Comparison of ENCODE assay signal across 31 cellular contexts in genomic region chr11:118383657-118384056, GRCh38. TPM values are rescaled to one million over a fixed set of nuclear protein-coding genes. Genes with fewer than 3 reads are reported as not detected.
"Had no signal": no experiment of that assay in that cellular context is flagged by ENCODE, and none has a peak within 500 bp of the region (broad histone marks: within the 10 kb centered on the region; RNA-seq: fewer than 3 reads in every experiment).

No MANE protein-coding gene starts in this region.

- H3K27me3 Mint-ChIP-seq: naive B cell; naive thymus-derived CD8-positive, alpha-beta T cell had no signal

- DNase-seq: dermis blood vessel endothelial cell; dorsolateral prefrontal cortex; effector CD4-positive, alpha-beta T cell; effector memory CD4-positive, alpha-beta T cell; erythroblast; esophagus squamous epithelium; foreskin fibroblast; foreskin melanocyte; gastrocnemius medialis; glutamatergic neuron; head of caudate nucleus; heart right ventricle; hippocampal formation; left cardiac atrium; left lung; left ventricle myocardium superior; lower lobe of right lung; mesenchymal stem cell; mucosa of descending colon; naive B cell; naive thymus-derived CD8-positive, alpha-beta T cell had no signal

- H3K27me3 ChIP-seq: dorsolateral prefrontal cortex, esophagus squamous epithelium, gastrocnemius medialis, heart right ventricle, left lung had no signal

- H3K4me3 Mint-ChIP-seq: mesothelial cell of epicardium; naive B cell; naive thymus-derived CD8-positive, alpha-beta T cell had no signal

- H3K9me3 Mint-ChIP-seq: mesothelial cell of epicardium; naive B cell; naive thymus-derived CD8-positive, alpha-beta T cell had no signal

- FAIRE-seq: islet of Langerhans, keratinocyte had no signal

- H3K27ac ChIP-seq: coronary artery, dorsolateral prefrontal cortex, epithelial cell of prostate, esophagus squamous epithelium, gastrocnemius medialis, heart right ventricle, left lung, lower lobe of right lung had no signal

- H3K4me1 Mint-ChIP-seq: mesothelial cell of epicardium; naive B cell; naive thymus-derived CD8-positive, alpha-beta T cell had no signal

- H3K4me1 ChIP-seq: esophagus squamous epithelium, left lung, lower lobe of right lung had no signal

- H3K9me3 ChIP-seq: esophagus squamous epithelium, gastrocnemius medialis, heart right ventricle, left lung, lower lobe of right lung, mucosa of descending colon had no signal

- ATAC-seq: esophagus mucosa; gastrocnemius medialis; heart right ventricle; left cardiac atrium; left lung; left ventricle myocardium superior; lower lobe of right lung; mucosa of descending colon; naive thymus-derived CD8-positive, alpha-beta T cell had no signal

- H3K27ac Mint-ChIP-seq: mesothelial cell of epicardium had no signal

- H3K4me3 ChIP-seq: coronary artery, dorsolateral prefrontal cortex, esophagus squamous epithelium, gastrocnemius medialis, heart right ventricle, left lung, lower lobe of right lung, mucosa of descending colon had no signal

RNA-seq across cellular contexts. Expression of gene CD3G, which starts 39.5 kb away (rescaled TPM):
- total RNA-seq: dermis blood vessel endothelial cell, glomerular endothelial cell, kidney epithelial cell, lung microvascular endothelial cell, mesothelial cell of epicardium, myocyte had no signal
- polyA plus RNA-seq: keratinocyte had no signal

RNA-seq across cellular contexts. Expression of gene CD3D, which starts 41.2 kb away (rescaled TPM):
- total RNA-seq: dermis blood vessel endothelial cell, glomerular endothelial cell, kidney epithelial cell, lung microvascular endothelial cell, mesothelial cell of epicardium, myocyte had no signal
- polyA plus RNA-seq: keratinocyte had no signal
